In the genomic region with DNA sequence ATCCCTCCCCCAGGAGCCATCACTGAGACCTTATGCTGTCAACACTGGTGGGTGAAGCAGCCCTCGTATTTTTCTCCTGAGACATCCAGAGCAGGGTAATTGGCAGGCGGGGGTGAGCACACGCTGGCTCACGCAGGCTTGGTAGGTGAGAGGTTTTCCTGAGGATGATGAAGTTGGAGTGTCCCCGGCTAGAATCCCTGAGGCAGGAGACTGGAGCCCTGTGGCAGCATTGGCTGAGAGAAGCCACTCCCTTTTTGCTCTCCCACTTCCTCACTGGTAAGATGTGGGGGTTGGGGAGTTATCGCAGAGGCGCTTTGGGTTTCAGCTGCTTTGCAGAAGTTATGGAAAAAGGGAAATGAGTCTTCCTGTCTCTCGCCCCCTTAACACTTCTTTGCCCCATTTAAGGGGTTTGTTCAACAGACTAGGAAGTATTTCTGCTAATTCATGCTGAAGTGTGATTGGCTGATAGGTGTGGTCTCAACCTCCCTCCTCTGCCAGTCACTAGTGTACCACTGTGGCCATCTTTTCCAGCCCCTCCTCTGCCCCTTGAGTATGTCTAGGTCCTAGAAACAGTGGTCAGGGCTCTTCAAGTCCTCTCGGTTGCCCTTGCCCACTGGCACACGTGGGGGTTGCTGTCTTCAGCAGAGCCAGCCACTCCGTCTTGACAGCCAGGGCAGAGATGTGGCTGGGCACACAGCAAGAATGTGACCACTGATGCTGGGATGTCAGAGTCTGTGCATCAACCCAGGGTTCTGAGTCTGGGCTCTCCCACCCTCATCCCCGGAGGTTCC, we compare ENCODE assay signal across 1 cellular context.
TF ChIP-seq lines count a peak whose summit lies in the region.

No MANE protein-coding gene starts in this region.

TF ChIP-seq in GM12878, 131 proteins besides CTCF, POLR2A, EP300 and RAD21 (continued from another document and continues in another):
- TF ChIP-seq, protein P1, sequence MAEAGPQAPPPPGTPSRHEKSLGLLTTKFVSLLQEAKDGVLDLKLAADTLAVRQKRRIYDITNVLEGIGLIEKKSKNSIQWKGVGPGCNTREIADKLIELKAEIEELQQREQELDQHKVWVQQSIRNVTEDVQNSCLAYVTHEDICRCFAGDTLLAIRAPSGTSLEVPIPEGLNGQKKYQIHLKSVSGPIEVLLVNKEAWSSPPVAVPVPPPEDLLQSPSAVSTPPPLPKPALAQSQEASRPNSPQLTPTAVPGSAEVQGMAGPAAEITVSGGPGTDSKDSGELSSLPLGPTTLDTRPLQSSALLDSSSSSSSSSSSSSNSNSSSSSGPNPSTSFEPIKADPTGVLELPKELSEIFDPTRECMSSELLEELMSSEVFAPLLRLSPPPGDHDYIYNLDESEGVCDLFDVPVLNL (IDR thresholded peaks at IDR 0.05; ENCODE audit: low read depth, low read length) = no peak
- TF ChIP-seq SMAD5 (IDR thresholded peaks at IDR 0.05; ENCODE audit: low read depth) (0 out of 2 replicates have a peak, but pooled peaks have one; percentile 64), MYC (IDR thresholded peaks at IDR 0.05; ENCODE audit: insufficient read depth, insufficient read length, insufficient replicate concordance, low read length, severe bottlenecking) (peak; percentile 38), ETV6 (conservative IDR thresholded peaks at IDR 0.05 in 1 of 2, IDR thresholded peaks at IDR 0.05 in 1 of 2; ENCODE audit: borderline replicate concordance in 1 of 2, low read depth in 1 of 2) (no peak; a peak in 1 of 4 replicates), SIN3A (IDR thresholded peaks at IDR 0.05; ENCODE audit: low read depth, low read length) (peak; percentile 78; the same call in 1 of the 2 replicates), LARP7 (IDR thresholded peaks at IDR 0.05) (peak; percentile 89), CHD2 (IDR thresholded peaks at IDR 0.05; ENCODE audit: borderline replicate concordance, low read depth, low read length) (peak; percentile 86), CEBPB (IDR thresholded peaks at IDR 0.05; ENCODE audit: borderline replicate concordance in 1 of 2, low read depth in 2 of 2, low read length in 2 of 2) (no peak), CBFB (IDR thresholded peaks at IDR 0.05; ENCODE audit: low read depth) (peak; percentile 1; the same call in 1 of the 2 replicates), TCF3 (IDR thresholded peaks at IDR 0.05; ENCODE audit: borderline replicate concordance, insufficient read depth, low read depth, low read length) (0 out of 2 replicates have a peak, but pooled peaks have one; percentile 6), POU2F2 (IDR thresholded peaks at IDR 0.05; ENCODE audit: borderline replicate concordance, low read depth, low read length) (peak; percentile 23; the same call in 1 of the 3 replicates), ZZZ3 (IDR thresholded peaks at IDR 0.05; ENCODE audit: control insufficient read depth, insufficient read length, low read depth) (no peak), ZSCAN29 (IDR thresholded peaks at IDR 0.05) (no peak), KDM1A (IDR thresholded peaks at IDR 0.05; ENCODE audit: borderline replicate concordance) (no peak), EGR1 (IDR thresholded peaks at IDR 0.05; ENCODE audit: borderline replicate concordance in 1 of 2, low read depth in 2 of 2, low read length in 2 of 2) (no peak; a peak in 1 of 3 replicates), TCF7 (IDR thresholded peaks at IDR 0.05; ENCODE audit: borderline replicate concordance) (no peak), CREB1 (IDR thresholded peaks at IDR 0.05; ENCODE audit: low read depth) (no peak), RCOR1 (conservative IDR thresholded peaks at IDR 0.05; ENCODE audit: low read depth, low read length) (peak; percentile 24; the same call in 1 of the 2 replicates), NFIC (IDR thresholded peaks at IDR 0.05; ENCODE audit: low read depth, low read length) (no peak), ZBED1 (IDR thresholded peaks at IDR 0.05; ENCODE audit: borderline replicate concordance) (peak; percentile 80), RUNX3 (IDR thresholded peaks at IDR 0.05; ENCODE audit: low read length) (no peak), SIX5 (IDR thresholded peaks at IDR 0.05; ENCODE audit: low read depth, low read length, severe bottlenecking) (no peak), SPI1 (IDR thresholded peaks at IDR 0.05; ENCODE audit: borderline replicate concordance, insufficient read depth, low read depth, low read length) (peak; percentile 98), STAT1 (conservative IDR thresholded peaks at IDR 0.05) (0 out of 2 replicates have a peak, but pooled peaks have one; percentile 33), TCF12 (IDR thresholded peaks at IDR 0.05; ENCODE audit: low read depth, low read length) (no peak; the same call in 1 of the 2 replicates), HDAC6 (IDR thresholded peaks at IDR 0.05; ENCODE audit: unreplicated experiment) (no peak), RBBP5 (conservative IDR thresholded peaks at IDR 0.05) (no peak; the same call in 1 of the 2 replicates), YY1 (IDR thresholded peaks at IDR 0.05; ENCODE audit: low read depth, low read length) (peak; percentile 78), NR2F1 (conservative IDR thresholded peaks at IDR 0.05) (no peak)
- TF ChIP-seq, protein P2, sequence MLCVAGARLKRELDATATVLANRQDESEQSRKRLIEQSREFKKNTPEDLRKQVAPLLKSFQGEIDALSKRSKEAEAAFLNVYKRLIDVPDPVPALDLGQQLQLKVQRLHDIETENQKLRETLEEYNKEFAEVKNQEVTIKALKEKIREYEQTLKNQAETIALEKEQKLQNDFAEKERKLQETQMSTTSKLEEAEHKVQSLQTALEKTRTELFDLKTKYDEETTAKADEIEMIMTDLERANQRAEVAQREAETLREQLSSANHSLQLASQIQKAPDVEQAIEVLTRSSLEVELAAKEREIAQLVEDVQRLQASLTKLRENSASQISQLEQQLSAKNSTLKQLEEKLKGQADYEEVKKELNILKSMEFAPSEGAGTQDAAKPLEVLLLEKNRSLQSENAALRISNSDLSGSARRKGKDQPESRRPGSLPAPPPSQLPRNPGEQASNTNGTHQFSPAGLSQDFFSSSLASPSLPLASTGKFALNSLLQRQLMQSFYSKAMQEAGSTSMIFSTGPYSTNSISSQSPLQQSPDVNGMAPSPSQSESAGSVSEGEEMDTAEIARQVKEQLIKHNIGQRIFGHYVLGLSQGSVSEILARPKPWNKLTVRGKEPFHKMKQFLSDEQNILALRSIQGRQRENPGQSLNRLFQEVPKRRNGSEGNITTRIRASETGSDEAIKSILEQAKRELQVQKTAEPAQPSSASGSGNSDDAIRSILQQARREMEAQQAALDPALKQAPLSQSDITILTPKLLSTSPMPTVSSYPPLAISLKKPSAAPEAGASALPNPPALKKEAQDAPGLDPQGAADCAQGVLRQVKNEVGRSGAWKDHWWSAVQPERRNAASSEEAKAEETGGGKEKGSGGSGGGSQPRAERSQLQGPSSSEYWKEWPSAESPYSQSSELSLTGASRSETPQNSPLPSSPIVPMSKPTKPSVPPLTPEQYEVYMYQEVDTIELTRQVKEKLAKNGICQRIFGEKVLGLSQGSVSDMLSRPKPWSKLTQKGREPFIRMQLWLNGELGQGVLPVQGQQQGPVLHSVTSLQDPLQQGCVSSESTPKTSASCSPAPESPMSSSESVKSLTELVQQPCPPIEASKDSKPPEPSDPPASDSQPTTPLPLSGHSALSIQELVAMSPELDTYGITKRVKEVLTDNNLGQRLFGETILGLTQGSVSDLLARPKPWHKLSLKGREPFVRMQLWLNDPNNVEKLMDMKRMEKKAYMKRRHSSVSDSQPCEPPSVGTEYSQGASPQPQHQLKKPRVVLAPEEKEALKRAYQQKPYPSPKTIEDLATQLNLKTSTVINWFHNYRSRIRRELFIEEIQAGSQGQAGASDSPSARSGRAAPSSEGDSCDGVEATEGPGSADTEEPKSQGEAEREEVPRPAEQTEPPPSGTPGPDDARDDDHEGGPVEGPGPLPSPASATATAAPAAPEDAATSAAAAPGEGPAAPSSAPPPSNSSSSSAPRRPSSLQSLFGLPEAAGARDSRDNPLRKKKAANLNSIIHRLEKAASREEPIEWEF (IDR thresholded peaks at IDR 0.05; ENCODE audit: insufficient replicate concordance, low read depth, low read length) = no peak
- TF ChIP-seq, protein P3, sequence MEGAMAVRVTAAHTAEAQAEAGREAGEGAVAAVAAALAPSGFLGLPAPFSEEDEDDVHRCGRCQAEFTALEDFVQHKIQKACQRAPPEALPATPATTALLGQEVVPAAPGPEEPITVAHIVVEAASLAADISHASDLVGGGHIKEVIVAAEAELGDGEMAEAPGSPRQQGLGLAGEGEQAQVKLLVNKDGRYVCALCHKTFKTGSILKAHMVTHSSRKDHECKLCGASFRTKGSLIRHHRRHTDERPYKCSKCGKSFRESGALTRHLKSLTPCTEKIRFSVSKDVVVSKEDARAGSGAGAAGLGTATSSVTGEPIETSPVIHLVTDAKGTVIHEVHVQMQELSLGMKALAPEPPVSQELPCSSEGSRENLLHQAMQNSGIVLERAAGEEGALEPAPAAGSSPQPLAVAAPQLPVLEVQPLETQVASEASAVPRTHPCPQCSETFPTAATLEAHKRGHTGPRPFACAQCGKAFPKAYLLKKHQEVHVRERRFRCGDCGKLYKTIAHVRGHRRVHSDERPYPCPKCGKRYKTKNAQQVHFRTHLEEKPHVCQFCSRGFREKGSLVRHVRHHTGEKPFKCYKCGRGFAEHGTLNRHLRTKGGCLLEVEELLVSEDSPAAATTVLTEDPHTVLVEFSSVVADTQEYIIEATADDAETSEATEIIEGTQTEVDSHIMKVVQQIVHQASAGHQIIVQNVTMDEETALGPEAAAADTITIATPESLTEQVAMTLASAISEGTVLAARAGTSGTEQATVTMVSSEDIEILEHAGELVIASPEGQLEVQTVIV (IDR thresholded peaks at IDR 0.05; ENCODE audit: borderline replicate concordance, partially characterized antibody) = peak; percentile 38
- TF ChIP-seq, protein P4, sequence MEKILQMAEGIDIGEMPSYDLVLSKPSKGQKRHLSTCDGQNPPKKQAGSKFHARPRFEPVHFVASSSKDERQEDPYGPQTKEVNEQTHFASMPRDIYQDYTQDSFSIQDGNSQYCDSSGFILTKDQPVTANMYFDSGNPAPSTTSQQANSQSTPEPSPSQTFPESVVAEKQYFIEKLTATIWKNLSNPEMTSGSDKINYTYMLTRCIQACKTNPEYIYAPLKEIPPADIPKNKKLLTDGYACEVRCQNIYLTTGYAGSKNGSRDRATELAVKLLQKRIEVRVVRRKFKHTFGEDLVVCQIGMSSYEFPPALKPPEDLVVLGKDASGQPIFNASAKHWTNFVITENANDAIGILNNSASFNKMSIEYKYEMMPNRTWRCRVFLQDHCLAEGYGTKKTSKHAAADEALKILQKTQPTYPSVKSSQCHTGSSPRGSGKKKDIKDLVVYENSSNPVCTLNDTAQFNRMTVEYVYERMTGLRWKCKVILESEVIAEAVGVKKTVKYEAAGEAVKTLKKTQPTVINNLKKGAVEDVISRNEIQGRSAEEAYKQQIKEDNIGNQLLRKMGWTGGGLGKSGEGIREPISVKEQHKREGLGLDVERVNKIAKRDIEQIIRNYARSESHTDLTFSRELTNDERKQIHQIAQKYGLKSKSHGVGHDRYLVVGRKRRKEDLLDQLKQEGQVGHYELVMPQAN (conservative IDR thresholded peaks at IDR 0.05) = peak; percentile 48; the same call in 1 of the 2 replicates
- TF ChIP-seq, protein P5, sequence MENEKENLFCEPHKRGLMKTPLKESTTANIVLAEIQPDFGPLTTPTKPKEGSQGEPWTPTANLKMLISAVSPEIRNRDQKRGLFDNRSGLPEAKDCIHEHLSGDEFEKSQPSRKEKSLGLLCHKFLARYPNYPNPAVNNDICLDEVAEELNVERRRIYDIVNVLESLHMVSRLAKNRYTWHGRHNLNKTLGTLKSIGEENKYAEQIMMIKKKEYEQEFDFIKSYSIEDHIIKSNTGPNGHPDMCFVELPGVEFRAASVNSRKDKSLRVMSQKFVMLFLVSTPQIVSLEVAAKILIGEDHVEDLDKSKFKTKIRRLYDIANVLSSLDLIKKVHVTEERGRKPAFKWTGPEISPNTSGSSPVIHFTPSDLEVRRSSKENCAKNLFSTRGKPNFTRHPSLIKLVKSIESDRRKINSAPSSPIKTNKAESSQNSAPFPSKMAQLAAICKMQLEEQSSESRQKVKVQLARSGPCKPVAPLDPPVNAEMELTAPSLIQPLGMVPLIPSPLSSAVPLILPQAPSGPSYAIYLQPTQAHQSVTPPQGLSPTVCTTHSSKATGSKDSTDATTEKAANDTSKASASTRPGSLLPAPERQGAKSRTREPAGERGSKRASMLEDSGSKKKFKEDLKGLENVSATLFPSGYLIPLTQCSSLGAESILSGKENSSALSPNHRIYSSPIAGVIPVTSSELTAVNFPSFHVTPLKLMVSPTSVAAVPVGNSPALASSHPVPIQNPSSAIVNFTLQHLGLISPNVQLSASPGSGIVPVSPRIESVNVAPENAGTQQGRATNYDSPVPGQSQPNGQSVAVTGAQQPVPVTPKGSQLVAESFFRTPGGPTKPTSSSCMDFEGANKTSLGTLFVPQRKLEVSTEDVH (IDR thresholded peaks at IDR 0.05; ENCODE audit: low read depth, partially characterized antibody) = peak; percentile 58
- TF ChIP-seq, protein P6, sequence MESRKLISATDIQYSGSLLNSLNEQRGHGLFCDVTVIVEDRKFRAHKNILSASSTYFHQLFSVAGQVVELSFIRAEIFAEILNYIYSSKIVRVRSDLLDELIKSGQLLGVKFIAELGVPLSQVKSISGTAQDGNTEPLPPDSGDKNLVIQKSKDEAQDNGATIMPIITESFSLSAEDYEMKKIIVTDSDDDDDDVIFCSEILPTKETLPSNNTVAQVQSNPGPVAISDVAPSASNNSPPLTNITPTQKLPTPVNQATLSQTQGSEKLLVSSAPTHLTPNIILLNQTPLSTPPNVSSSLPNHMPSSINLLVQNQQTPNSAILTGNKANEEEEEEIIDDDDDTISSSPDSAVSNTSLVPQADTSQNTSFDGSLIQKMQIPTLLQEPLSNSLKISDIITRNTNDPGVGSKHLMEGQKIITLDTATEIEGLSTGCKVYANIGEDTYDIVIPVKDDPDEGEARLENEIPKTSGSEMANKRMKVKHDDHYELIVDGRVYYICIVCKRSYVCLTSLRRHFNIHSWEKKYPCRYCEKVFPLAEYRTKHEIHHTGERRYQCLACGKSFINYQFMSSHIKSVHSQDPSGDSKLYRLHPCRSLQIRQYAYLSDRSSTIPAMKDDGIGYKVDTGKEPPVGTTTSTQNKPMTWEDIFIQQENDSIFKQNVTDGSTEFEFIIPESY (IDR thresholded peaks at IDR 0.05) = no peak
